ENCODE assay signal across 19 cellular contexts in the genomic region with DNA sequence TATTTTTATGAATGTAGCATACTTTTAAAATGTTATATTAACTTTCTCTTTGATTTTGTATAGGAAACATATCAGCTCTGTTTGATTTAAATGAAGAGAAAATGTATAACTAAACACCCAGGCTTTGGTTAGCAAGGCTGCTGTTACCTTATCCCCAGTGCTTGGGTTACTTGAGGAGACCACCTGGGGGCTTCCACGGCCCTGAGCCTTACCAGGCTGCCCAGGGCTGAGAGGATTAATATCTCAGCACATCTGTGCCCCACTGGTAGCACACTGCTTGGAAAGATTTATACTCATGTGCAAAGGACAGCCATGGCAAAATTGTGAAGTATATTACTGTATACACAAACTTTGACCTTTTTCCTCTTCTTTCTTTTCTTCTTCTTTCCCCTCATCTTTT.
"Had no signal": no experiment of that assay in that cellular context is flagged by ENCODE, and none has a peak within 500 bp of the region (broad histone marks: within the 10 kb centered on the region; RNA-seq: fewer than 3 reads in every experiment).

No MANE protein-coding gene starts in this region.

- ATAC-seq: left ventricle myocardium superior; lower lobe of right lung; natural killer cell; pancreas; right lobe of liver; stimulated activated naive CD8-positive, alpha-beta T cell treated with anti-CD3 and anti-CD28 coated beads, Interleukin-15, amount 100 ng/mL, for 72 hours had no signal

- H3K4me1 Mint-ChIP-seq: immature natural killer cell; natural killer cell; stimulated activated naive CD8-positive, alpha-beta T cell treated with anti-CD3 and anti-CD28 coated beads, Interleukin-15, amount 100 ng/mL, for 72 hours had no signal

- H3K27ac ChIP-seq: lower lobe of right lung, neutrophil, pancreas, right lobe of liver, suprapubic skin, transverse colon, vagina had no signal

- H3K27me3 Mint-ChIP-seq: stimulated activated naive CD8-positive, alpha-beta T cell treated with anti-CD3 and anti-CD28 coated beads, Interleukin-15, amount 100 ng/mL, for 72 hours had no signal

- DNase-seq: cortex of kidney; effector CD4-positive, alpha-beta T cell; hypothalamus; immature natural killer cell; kidney glomerular epithelial cell; left ventricle myocardium superior; lower lobe of right lung; natural killer cell; pancreas; right lobe of liver; small intestine; stimulated activated CD4-positive, alpha-beta T cell treated with anti-CD3 and anti-CD28 coated beads, Interleukin-15, amount 100 ng/mL, for 24 hours; stimulated activated CD4-positive, alpha-beta T cell treated with anti-CD3 and anti-CD28 coated beads, Interleukin-2, amount 100 ng/mL, for 48 hours; stimulated activated naive CD4-positive, alpha-beta T cell; stimulated activated naive CD8-positive, alpha-beta T cell treated with anti-CD3 and anti-CD28 coated beads, Interleukin-15, amount 100 ng/mL, for 72 hours; transverse colon had no signal

- H3K36me3 Mint-ChIP-seq: immature natural killer cell, natural killer cell had no signal

- H3K27me3 ChIP-seq: neutrophil, pancreas, right lobe of liver, suprapubic skin, transverse colon, vagina had no signal

- H3K4me3 ChIP-seq: lower lobe of right lung, pancreas, right lobe of liver, suprapubic skin, transverse colon, vagina had no signal

- H3K4me3 Mint-ChIP-seq: immature natural killer cell; natural killer cell; stimulated activated naive CD8-positive, alpha-beta T cell treated with anti-CD3 and anti-CD28 coated beads, Interleukin-15, amount 100 ng/mL, for 72 hours had no signal

- H3K27ac Mint-ChIP-seq: immature natural killer cell; natural killer cell; stimulated activated naive CD8-positive, alpha-beta T cell treated with anti-CD3 and anti-CD28 coated beads, Interleukin-15, amount 100 ng/mL, for 72 hours had no signal

- H3K9me3 Mint-ChIP-seq: stimulated activated naive CD8-positive, alpha-beta T cell treated with anti-CD3 and anti-CD28 coated beads, Interleukin-15, amount 100 ng/mL, for 72 hours had no signal
